Comparison of ENCODE assay signal across 1 cellular context in the genomic region with DNA sequence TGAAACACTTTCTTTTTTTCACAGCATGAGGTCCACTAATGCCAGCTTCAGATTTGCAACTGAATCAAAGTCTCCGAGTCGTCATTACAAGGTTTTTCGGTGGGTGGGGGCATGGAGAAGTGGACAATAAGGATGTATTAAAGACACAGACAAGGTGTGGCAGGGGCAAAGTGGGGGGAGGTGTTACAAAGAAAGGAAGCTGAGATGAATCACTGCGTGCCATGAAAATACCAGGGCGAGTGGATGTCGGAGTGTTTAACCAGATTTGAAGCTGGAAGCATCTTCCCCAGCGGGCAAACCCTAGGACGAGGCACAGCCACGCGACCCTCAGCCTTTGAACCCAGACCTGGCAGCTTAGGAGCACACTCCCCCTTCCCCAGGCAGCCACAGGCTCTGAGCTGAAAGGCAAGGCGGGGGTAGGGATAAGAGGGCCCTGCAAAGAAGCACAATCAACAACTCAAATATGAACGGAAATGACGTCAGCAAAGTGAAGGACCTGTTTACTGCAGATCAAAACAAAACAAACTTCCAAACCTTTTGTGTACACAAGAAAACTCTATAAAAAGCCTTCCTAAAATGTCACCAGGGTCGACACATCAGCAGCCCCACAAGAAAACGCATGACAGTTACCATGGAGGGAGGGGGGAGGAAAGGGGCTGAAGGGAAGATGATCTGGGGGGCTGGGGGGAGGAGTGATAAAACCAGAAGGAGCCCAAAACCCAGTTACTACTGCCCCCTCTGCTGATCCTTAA.
TF ChIP-seq lines count a peak whose summit lies in the region.

No MANE protein-coding gene starts in this region.

TF ChIP-seq in HepG2, 621 proteins besides CTCF, POLR2A, EP300 and RAD21 (continued from another document and continues in another):
- TF ChIP-seq KDM4B (CRISPR knock-in tag; IDR thresholded peaks at IDR 0.05) (no peak), JUND (CRISPR knock-in tag; IDR thresholded peaks at IDR 0.05) (peak; percentile 61; the same call in 1 of the 2 replicates), TARDBP (CRISPR knock-in tag; IDR thresholded peaks at IDR 0.05) (peak; percentile 78; the same call in 1 of the 2 replicates), ZNF343 (CRISPR knock-in tag; IDR thresholded peaks at IDR 0.05) (no peak), ATF7-NPFF (CRISPR knock-in tag; IDR thresholded peaks at IDR 0.05; ENCODE audit: low read depth) (peak; percentile 35; the same call in 1 of the 2 replicates), ZBTB20 (CRISPR knock-in tag; IDR thresholded peaks at IDR 0.05; ENCODE audit: borderline replicate concordance, low read depth) (peak; percentile 60; the same call in 1 of the 2 replicates), ZBTB7B (CRISPR knock-in tag; IDR thresholded peaks at IDR 0.05) (peak; percentile 68; the same call in 1 of the 2 replicates), TCF7 (IDR thresholded peaks at IDR 0.05; ENCODE audit: low read depth) (peak; percentile 52; the same call in 1 of the 2 replicates), ZNF501 (CRISPR knock-in tag; IDR thresholded peaks at IDR 0.05) (no peak), KLF16 (CRISPR knock-in tag; IDR thresholded peaks at IDR 0.05) (peak in 1 of 2 experiments; percentile 87; a peak in 2 of 4 replicates), ZNF446 (CRISPR knock-in tag; IDR thresholded peaks at IDR 0.05) (no peak), HNF4A (CRISPR knock-in tag; IDR thresholded peaks at IDR 0.05) (peak; percentile 88), NR2F2 (IDR thresholded peaks at IDR 0.05; ENCODE audit: borderline replicate concordance, low read depth) (0 out of 2 replicates have a peak, but pooled peaks have one; percentile 13), ZIK1 (CRISPR knock-in tag; IDR thresholded peaks at IDR 0.05; ENCODE audit: borderline replicate concordance, low read depth) (peak; percentile 59; the same call in 1 of the 2 replicates), MIER3 (CRISPR knock-in tag; IDR thresholded peaks at IDR 0.05; ENCODE audit: borderline replicate concordance) (peak; percentile 82; the same call in 1 of the 2 replicates), SPEN (CRISPR knock-in tag; IDR thresholded peaks at IDR 0.05; ENCODE audit: low read depth) (peak; percentile 69; the same call in 1 of the 2 replicates), SAP130 (CRISPR knock-in tag; IDR thresholded peaks at IDR 0.05; ENCODE audit: low read depth) (peak; percentile 56), ZNF383 (CRISPR knock-in tag; IDR thresholded peaks at IDR 0.05; ENCODE audit: borderline replicate concordance) (no peak), CBFB (CRISPR knock-in tag; IDR thresholded peaks at IDR 0.05) (no peak), ZBTB42 (CRISPR knock-in tag; IDR thresholded peaks at IDR 0.05) (0 out of 2 replicates have a peak, but pooled peaks have one; percentile 24), PLRG1 (conservative IDR thresholded peaks at IDR 0.05) (no peak), FOXC1 (CRISPR knock-in tag; IDR thresholded peaks at IDR 0.05; ENCODE audit: borderline replicate concordance) (peak; percentile 28; the same call in 1 of the 2 replicates), SIX4 (CRISPR knock-in tag; IDR thresholded peaks at IDR 0.05) (no peak), REPIN1 (CRISPR knock-in tag; IDR thresholded peaks at IDR 0.05; ENCODE audit: borderline replicate concordance, low read depth) (peak; percentile 83; the same call in 1 of the 2 replicates), AKAP8 (CRISPR knock-in tag; IDR thresholded peaks at IDR 0.05) (0 out of 2 replicates have a peak, but pooled peaks have one; percentile 40), CCDC6 (CRISPR knock-in tag; IDR thresholded peaks at IDR 0.05) (peak; percentile 86; the same call in 1 of the 2 replicates), AGO2 (optimal IDR thresholded peaks at IDR 0.05; ENCODE audit: low read depth, low read length) (no peak), MIXL1 (CRISPR knock-in tag; IDR thresholded peaks at IDR 0.05) (no peak), KMT2A (CRISPR knock-in tag; IDR thresholded peaks at IDR 0.05) (peak; percentile 84; the same call in 1 of the 2 replicates), NFYC (CRISPR knock-in tag; IDR thresholded peaks at IDR 0.05) (no peak), SYNCRIP (IDR thresholded peaks at IDR 0.05; ENCODE audit: insufficient read depth, low read depth, low read length) (no peak), MTA1 (CRISPR knock-in tag; IDR thresholded peaks at IDR 0.05; ENCODE audit: borderline replicate concordance) (peak; percentile 94; the same call in 1 of the 2 replicates), ESRRA (CRISPR knock-in tag; IDR thresholded peaks at IDR 0.05; ENCODE audit: low read depth) (0 out of 2 replicates have a peak, but pooled peaks have one; percentile 64), MAZ (IDR thresholded peaks at IDR 0.05; ENCODE audit: borderline replicate concordance, low read depth, low read length) (peak; percentile 19; the same call in 1 of the 2 replicates), MAZ (CRISPR knock-in tag; IDR thresholded peaks at IDR 0.05; ENCODE audit: low read depth) (peak; percentile 73), ZMYM4 (CRISPR knock-in tag; IDR thresholded peaks at IDR 0.05) (peak; percentile 36; the same call in 1 of the 2 replicates), ATF7 (IDR thresholded peaks at IDR 0.05) (peak; percentile 98), ATF7 (CRISPR knock-in tag; IDR thresholded peaks at IDR 0.05) (peak; percentile 85; the same call in 1 of the 2 replicates)
- TF ChIP-seq, protein P1, sequence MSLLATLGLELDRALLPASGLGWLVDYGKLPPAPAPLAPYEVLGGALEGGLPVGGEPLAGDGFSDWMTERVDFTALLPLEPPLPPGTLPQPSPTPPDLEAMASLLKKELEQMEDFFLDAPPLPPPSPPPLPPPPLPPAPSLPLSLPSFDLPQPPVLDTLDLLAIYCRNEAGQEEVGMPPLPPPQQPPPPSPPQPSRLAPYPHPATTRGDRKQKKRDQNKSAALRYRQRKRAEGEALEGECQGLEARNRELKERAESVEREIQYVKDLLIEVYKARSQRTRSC (CRISPR knock-in tag; IDR thresholded peaks at IDR 0.05; ENCODE audit: low read depth): no peak
- TF ChIP-seq, protein P2, sequence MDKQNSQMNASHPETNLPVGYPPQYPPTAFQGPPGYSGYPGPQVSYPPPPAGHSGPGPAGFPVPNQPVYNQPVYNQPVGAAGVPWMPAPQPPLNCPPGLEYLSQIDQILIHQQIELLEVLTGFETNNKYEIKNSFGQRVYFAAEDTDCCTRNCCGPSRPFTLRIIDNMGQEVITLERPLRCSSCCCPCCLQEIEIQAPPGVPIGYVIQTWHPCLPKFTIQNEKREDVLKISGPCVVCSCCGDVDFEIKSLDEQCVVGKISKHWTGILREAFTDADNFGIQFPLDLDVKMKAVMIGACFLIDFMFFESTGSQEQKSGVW (CRISPR knock-in tag; IDR thresholded peaks at IDR 0.05; ENCODE audit: borderline replicate concordance): no peak; the same call in 1 of the 2 replicates
- TF ChIP-seq, protein P3, sequence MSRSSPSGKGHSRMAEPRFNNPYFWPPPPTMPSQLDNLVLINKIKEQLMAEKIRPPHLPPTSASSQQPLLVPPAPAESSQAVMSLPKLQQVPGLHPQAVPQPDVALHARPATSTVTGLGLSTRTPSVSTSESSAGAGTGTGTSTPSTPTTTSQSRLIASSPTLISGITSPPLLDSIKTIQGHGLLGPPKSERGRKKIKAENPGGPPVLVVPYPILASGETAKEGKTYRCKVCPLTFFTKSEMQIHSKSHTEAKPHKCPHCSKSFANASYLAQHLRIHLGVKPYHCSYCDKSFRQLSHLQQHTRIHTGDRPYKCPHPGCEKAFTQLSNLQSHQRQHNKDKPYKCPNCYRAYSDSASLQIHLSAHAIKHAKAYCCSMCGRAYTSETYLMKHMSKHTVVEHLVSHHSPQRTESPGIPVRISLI (CRISPR knock-in tag; IDR thresholded peaks at IDR 0.05; ENCODE audit: borderline replicate concordance): 0 out of 2 replicates have a peak, but pooled peaks have one; percentile 12
- TF ChIP-seq, protein P4, sequence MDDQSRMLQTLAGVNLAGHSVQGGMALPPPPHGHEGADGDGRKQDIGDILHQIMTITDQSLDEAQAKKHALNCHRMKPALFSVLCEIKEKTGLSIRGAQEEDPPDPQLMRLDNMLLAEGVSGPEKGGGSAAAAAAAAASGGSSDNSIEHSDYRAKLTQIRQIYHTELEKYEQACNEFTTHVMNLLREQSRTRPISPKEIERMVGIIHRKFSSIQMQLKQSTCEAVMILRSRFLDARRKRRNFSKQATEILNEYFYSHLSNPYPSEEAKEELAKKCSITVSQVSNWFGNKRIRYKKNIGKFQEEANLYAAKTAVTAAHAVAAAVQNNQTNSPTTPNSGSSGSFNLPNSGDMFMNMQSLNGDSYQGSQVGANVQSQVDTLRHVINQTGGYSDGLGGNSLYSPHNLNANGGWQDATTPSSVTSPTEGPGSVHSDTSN (CRISPR knock-in tag; IDR thresholded peaks at IDR 0.05; ENCODE audit: borderline replicate concordance): no peak
- TF ChIP-seq, protein P5, sequence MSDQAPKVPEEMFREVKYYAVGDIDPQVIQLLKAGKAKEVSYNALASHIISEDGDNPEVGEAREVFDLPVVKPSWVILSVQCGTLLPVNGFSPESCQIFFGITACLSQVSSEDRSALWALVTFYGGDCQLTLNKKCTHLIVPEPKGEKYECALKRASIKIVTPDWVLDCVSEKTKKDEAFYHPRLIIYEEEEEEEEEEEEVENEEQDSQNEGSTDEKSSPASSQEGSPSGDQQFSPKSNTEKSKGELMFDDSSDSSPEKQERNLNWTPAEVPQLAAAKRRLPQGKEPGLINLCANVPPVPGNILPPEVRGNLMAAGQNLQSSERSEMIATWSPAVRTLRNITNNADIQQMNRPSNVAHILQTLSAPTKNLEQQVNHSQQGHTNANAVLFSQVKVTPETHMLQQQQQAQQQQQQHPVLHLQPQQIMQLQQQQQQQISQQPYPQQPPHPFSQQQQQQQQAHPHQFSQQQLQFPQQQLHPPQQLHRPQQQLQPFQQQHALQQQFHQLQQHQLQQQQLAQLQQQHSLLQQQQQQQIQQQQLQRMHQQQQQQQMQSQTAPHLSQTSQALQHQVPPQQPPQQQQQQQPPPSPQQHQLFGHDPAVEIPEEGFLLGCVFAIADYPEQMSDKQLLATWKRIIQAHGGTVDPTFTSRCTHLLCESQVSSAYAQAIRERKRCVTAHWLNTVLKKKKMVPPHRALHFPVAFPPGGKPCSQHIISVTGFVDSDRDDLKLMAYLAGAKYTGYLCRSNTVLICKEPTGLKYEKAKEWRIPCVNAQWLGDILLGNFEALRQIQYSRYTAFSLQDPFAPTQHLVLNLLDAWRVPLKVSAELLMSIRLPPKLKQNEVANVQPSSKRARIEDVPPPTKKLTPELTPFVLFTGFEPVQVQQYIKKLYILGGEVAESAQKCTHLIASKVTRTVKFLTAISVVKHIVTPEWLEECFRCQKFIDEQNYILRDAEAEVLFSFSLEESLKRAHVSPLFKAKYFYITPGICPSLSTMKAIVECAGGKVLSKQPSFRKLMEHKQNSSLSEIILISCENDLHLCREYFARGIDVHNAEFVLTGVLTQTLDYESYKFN (CRISPR knock-in tag; conservative IDR thresholded peaks at IDR 0.05): peak; percentile 91
- TF ChIP-seq, protein P6, sequence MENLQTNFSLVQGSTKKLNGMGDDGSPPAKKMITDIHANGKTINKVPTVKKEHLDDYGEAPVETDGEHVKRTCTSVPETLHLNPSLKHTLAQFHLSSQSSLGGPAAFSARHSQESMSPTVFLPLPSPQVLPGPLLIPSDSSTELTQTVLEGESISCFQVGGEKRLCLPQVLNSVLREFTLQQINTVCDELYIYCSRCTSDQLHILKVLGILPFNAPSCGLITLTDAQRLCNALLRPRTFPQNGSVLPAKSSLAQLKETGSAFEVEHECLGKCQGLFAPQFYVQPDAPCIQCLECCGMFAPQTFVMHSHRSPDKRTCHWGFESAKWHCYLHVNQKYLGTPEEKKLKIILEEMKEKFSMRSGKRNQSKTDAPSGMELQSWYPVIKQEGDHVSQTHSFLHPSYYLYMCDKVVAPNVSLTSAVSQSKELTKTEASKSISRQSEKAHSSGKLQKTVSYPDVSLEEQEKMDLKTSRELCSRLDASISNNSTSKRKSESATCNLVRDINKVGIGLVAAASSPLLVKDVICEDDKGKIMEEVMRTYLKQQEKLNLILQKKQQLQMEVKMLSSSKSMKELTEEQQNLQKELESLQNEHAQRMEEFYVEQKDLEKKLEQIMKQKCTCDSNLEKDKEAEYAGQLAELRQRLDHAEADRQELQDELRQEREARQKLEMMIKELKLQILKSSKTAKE (CRISPR knock-in tag; IDR thresholded peaks at IDR 0.05; ENCODE audit: borderline replicate concordance): no peak
- TF ChIP-seq, protein P7, sequence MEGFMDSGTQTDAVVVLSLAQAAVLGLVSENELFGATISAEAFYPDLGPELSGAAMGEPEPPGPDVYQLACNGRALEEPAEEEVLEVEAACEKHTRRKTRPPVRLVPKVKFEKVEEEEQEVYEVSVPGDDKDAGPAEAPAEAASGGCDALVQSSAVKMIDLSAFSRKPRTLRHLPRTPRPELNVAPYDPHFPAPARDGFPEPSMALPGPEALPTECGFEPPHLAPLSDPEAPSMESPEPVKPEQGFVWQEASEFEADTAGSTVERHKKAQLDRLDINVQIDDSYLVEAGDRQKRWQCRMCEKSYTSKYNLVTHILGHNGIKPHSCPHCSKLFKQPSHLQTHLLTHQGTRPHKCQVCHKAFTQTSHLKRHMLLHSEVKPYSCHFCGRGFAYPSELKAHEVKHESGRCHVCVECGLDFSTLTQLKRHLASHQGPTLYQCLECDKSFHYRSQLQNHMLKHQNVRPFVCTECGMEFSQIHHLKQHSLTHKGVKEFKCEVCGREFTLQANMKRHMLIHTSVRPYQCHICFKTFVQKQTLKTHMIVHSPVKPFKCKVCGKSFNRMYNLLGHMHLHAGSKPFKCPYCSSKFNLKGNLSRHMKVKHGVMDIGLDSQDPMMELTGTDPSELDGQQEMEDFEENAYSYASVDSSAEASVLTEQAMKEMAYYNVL (CRISPR knock-in tag; IDR thresholded peaks at IDR 0.05; ENCODE audit: borderline replicate concordance): peak; percentile 42; the same call in 1 of the 2 replicates
- TF ChIP-seq, protein P8, sequence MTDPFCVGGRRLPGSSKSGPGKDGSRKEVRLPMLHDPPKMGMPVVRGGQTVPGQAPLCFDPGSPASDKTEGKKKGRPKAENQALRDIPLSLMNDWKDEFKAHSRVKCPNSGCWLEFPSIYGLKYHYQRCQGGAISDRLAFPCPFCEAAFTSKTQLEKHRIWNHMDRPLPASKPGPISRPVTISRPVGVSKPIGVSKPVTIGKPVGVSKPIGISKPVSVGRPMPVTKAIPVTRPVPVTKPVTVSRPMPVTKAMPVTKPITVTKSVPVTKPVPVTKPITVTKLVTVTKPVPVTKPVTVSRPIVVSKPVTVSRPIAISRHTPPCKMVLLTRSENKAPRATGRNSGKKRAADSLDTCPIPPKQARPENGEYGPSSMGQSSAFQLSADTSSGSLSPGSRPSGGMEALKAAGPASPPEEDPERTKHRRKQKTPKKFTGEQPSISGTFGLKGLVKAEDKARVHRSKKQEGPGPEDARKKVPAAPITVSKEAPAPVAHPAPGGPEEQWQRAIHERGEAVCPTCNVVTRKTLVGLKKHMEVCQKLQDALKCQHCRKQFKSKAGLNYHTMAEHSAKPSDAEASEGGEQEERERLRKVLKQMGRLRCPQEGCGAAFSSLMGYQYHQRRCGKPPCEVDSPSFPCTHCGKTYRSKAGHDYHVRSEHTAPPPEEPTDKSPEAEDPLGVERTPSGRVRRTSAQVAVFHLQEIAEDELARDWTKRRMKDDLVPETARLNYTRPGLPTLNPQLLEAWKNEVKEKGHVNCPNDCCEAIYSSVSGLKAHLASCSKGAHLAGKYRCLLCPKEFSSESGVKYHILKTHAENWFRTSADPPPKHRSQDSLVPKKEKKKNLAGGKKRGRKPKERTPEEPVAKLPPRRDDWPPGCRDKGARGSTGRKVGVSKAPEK (CRISPR knock-in tag; IDR thresholded peaks at IDR 0.05; ENCODE audit: borderline replicate concordance): peak; percentile 92
- TF ChIP-seq, protein P9, sequence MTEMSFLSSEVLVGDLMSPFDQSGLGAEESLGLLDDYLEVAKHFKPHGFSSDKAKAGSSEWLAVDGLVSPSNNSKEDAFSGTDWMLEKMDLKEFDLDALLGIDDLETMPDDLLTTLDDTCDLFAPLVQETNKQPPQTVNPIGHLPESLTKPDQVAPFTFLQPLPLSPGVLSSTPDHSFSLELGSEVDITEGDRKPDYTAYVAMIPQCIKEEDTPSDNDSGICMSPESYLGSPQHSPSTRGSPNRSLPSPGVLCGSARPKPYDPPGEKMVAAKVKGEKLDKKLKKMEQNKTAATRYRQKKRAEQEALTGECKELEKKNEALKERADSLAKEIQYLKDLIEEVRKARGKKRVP (CRISPR knock-in tag; IDR thresholded peaks at IDR 0.05): peak in 1 of 2 experiments; percentile 41; a peak in 1 of 4 replicates
